ENCODE assay signal across 11 cellular contexts in the genomic region with DNA sequence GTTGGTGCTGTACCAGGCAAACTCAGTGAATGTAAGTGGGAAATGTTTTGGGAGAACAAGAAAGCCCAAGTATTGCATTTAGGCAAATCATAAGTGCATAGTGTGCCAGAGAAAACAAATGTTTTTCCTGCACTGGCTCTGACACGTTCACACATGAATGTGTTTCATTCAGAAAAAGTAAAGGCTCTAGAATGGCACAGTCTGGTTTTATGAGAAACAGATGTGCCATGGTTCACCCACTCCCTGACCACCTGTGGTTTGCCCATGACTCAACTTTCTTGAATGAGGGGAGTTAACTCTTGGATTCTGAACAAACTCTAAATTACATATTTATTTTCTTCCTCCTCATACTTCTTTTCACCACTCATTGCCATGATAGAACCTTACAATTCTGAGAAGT.
DNase-seq lines count a peak whose midpoint lies in the region; ATAC-seq and TF ChIP-seq lines count a peak whose summit lies in the region.
"Had no signal": no experiment of that assay in that cellular context is flagged by ENCODE, and none has a peak within 500 bp of the region (broad histone marks: within the 10 kb centered on the region; RNA-seq: fewer than 3 reads in every experiment).

No MANE protein-coding gene starts in this region.

- H3K4me1 Mint-ChIP-seq in GM23338: peaks cover 11% of the 10 kb centered on the region; the same call in 2 of the 3 replicates
- H3K4me1 Mint-ChIP-seq: endodermal cell, neural crest cell had no signal

- H3K79me2 ChIP-seq in GM23338 (replicated peaks; ENCODE audit: insufficient read depth): no peaks in the 10 kb centered on the region

- no peak overlapping the region for H3K27ac ChIP-seq in GM23338 (ENCODE audit: low read depth)
- no peak overlapping the region for H3K27ac ChIP-seq in SJSA1

- H2AFZ ChIP-seq in GM23338: no peak overlapping the region

- no peak for ATAC-seq in GM23338

- H3K36me3 ChIP-seq in GM23338 (ENCODE audit: insufficient read depth) (no peaks in the 10 kb centered on the region), SJSA1 (no peaks in the 10 kb centered on the region)

- H3K27ac Mint-ChIP-seq in GM23338: 0 out of 2 replicates have a peak overlapping the region, but pooled peaks have one; percentile 39
- H3K27ac Mint-ChIP-seq: endodermal cell had no signal

- H3K27me3 Mint-ChIP-seq in GM23338 (ENCODE audit: insufficient read depth, low read depth, poor library complexity): no peaks in the 10 kb centered on the region

- DNase-seq in ELR (ENCODE audit: low read depth): peak; percentile 86
- DNase-seq in GM23338 (ENCODE audit: low spot score): no peak
- peak; percentile 42 to 44 for DNase-seq in SJSA1 (ENCODE audit: low read depth in 1 of 2, low spot score in 2 of 2)
- peak; percentile 74 for DNase-seq in kidney glomerular epithelial cell (lab: John Stamatoyannopoulos, UW)
- no peak for DNase-seq in UCSD-AML1 (lab: John Stamatoyannopoulos, UW; ENCODE audit: unreplicated experiment)
- no peak for DNase-seq in NCI-H128 (lab: John Stamatoyannopoulos, UW; ENCODE audit: unreplicated experiment)
- no peak for DNase-seq in NCI-H2107 (lab: John Stamatoyannopoulos, UW)
- no peak for DNase-seq in activated effector memory CD4-positive, alpha-beta T cell treated with anti-CD3 and anti-CD28 coated beads, Interleukin-2, amount 50 U/mL, for 16 hours
- DNase-seq: activated CD4-positive, CD25-positive, alpha-beta regulatory T cell; endodermal cell had no signal

- H4K20me1 ChIP-seq in GM23338 (replicated peaks; ENCODE audit: insufficient read depth): no peaks in the 10 kb centered on the region

- no peak overlapping the region for H3K4me2 ChIP-seq in GM23338

- H3F3A ChIP-seq in GM23338 (replicated peaks; ENCODE audit: low read depth): no peaks in the 10 kb centered on the region

- H3K4me3 ChIP-seq in GM23338 (no peak overlapping the region), SJSA1 (no peak overlapping the region)

- no peaks in the 10 kb centered on the region for H3K36me3 Mint-ChIP-seq in GM23338 (ENCODE audit: low read depth)

- H3K9me3 Mint-ChIP-seq in GM23338: no peaks in the 10 kb centered on the region
- H3K9me3 Mint-ChIP-seq: endodermal cell, neural crest cell had no signal

- H3K27me3 ChIP-seq in GM23338 (ENCODE audit: insufficient read depth): no peaks in the 10 kb centered on the region
- no peaks in the 10 kb centered on the region for H3K27me3 ChIP-seq in SJSA1 (replicated peaks)

- H3K4me1 ChIP-seq in GM23338 (ENCODE audit: insufficient read depth) (no peaks in the 10 kb centered on the region), SJSA1 (replicated peaks) (peaks cover 9% of the 10 kb centered on the region; the same call in 1 of the 2 replicates)

- no peaks in the 10 kb centered on the region for H3K9me2 ChIP-seq in GM23338 (ENCODE audit: insufficient read depth)

- H3K4me3 Mint-ChIP-seq in GM23338: no peak overlapping the region
- H3K4me3 Mint-ChIP-seq: endodermal cell, neural crest cell had no signal

- TF ChIP-seq CTCF in GM23338 (conservative IDR thresholded peaks at IDR 0.05; ENCODE audit: low read depth in 2 of 2): no peak

- H3K9me3 ChIP-seq in SJSA1 (replicated peaks): no peaks in the 10 kb centered on the region

TF ChIP-seq in GM23338, 12 proteins besides CTCF, POLR2A, EP300 and RAD21 (continues in another document):
- TF ChIP-seq ZNF331 (CRISPR knock-in tag; IDR thresholded peaks at IDR 0.05; ENCODE audit: low read depth) (no peak), ZNF114 (CRISPR knock-in tag; IDR thresholded peaks at IDR 0.05) (no peak), POLR2AphosphoS5 (IDR thresholded peaks at IDR 0.05; ENCODE audit: low read depth) (no peak), EZH2 (IDR thresholded peaks at IDR 0.05; ENCODE audit: low read depth, unreplicated experiment) (no peak), EZH2phosphoT487 (IDR thresholded peaks at IDR 0.05; ENCODE audit: unreplicated experiment) (no peak), CREB1 (CRISPR knock-in tag; IDR thresholded peaks at IDR 0.05; ENCODE audit: low read depth) (no peak)
- TF ChIP-seq, protein P1, sequence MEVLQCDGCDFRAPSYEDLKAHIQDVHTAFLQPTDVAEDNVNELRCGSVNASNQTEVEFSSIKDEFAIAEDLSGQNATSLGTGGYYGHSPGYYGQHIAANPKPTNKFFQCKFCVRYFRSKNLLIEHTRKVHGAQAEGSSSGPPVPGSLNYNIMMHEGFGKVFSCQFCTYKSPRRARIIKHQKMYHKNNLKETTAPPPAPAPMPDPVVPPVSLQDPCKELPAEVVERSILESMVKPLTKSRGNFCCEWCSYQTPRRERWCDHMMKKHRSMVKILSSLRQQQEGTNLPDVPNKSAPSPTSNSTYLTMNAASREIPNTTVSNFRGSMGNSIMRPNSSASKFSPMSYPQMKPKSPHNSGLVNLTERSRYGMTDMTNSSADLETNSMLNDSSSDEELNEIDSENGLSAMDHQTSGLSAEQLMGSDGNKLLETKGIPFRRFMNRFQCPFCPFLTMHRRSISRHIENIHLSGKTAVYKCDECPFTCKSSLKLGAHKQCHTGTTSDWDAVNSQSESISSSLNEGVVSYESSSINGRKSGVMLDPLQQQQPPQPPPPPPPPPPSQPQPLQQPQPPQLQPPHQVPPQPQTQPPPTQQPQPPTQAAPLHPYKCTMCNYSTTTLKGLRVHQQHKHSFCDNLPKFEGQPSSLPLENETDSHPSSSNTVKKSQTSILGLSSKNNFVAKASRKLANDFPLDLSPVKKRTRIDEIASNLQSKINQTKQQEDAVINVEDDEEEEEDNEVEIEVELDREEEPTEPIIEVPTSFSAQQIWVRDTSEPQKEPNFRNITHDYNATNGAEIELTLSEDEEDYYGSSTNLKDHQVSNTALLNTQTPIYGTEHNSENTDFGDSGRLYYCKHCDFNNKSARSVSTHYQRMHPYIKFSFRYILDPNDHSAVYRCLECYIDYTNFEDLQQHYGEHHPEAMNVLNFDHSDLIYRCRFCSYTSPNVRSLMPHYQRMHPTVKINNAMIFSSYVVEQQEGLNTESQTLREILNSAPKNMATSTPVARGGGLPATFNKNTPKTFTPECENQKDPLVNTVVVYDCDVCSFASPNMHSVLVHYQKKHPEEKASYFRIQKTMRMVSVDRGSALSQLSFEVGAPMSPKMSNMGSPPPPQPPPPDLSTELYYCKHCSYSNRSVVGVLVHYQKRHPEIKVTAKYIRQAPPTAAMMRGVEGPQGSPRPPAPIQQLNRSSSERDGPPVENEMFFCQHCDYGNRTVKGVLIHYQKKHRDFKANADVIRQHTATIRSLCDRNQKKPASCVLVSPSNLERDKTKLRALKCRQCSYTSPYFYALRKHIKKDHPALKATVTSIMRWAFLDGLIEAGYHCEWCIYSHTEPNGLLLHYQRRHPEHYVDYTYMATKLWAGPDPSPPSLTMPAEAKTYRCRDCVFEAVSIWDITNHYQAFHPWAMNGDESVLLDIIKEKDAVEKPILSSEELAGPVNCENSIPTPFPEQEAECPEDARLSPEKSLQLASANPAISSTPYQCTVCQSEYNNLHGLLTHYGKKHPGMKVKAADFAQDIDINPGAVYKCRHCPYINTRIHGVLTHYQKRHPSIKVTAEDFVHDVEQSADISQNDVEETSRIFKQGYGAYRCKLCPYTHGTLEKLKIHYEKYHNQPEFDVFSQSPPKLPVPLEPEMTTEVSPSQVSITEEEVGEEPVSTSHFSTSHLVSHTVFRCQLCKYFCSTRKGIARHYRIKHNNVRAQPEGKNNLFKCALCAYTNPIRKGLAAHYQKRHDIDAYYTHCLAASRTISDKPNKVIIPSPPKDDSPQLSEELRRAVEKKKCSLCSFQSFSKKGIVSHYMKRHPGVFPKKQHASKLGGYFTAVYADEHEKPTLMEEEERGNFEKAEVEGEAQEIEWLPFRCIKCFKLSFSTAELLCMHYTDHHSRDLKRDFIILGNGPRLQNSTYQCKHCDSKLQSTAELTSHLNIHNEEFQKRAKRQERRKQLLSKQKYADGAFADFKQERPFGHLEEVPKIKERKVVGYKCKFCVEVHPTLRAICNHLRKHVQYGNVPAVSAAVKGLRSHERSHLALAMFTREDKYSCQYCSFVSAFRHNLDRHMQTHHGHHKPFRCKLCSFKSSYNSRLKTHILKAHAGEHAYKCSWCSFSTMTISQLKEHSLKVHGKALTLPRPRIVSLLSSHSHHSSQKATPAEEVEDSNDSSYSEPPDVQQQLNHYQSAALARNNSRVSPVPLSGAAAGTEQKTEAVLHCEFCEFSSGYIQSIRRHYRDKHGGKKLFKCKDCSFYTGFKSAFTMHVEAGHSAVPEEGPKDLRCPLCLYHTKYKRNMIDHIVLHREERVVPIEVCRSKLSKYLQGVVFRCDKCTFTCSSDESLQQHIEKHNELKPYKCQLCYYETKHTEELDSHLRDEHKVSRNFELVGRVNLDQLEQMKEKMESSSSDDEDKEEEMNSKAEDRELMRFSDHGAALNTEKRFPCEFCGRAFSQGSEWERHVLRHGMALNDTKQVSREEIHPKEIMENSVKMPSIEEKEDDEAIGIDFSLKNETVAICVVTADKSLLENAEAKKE (CRISPR knock-in tag; IDR thresholded peaks at IDR 0.05): no peak
- TF ChIP-seq, protein P2, sequence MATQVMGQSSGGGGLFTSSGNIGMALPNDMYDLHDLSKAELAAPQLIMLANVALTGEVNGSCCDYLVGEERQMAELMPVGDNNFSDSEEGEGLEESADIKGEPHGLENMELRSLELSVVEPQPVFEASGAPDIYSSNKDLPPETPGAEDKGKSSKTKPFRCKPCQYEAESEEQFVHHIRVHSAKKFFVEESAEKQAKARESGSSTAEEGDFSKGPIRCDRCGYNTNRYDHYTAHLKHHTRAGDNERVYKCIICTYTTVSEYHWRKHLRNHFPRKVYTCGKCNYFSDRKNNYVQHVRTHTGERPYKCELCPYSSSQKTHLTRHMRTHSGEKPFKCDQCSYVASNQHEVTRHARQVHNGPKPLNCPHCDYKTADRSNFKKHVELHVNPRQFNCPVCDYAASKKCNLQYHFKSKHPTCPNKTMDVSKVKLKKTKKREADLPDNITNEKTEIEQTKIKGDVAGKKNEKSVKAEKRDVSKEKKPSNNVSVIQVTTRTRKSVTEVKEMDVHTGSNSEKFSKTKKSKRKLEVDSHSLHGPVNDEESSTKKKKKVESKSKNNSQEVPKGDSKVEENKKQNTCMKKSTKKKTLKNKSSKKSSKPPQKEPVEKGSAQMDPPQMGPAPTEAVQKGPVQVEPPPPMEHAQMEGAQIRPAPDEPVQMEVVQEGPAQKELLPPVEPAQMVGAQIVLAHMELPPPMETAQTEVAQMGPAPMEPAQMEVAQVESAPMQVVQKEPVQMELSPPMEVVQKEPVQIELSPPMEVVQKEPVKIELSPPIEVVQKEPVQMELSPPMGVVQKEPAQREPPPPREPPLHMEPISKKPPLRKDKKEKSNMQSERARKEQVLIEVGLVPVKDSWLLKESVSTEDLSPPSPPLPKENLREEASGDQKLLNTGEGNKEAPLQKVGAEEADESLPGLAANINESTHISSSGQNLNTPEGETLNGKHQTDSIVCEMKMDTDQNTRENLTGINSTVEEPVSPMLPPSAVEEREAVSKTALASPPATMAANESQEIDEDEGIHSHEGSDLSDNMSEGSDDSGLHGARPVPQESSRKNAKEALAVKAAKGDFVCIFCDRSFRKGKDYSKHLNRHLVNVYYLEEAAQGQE (IDR thresholded peaks at IDR 0.05; ENCODE audit: unreplicated experiment): no peak

Comparison
In these comparisons a context has a peak if more than half of its experiments do, and no peak if none do; other contexts are left out.
1. DNase-seq: peak in ELR (single experiment), SJSA1 (2 of 2) and kidney glomerular epithelial cell (single experiment); none in GM23338 (single experiment), UCSD-AML1 (single experiment), NCI-H128 (single experiment), NCI-H2107 (single experiment) and activated effector memory CD4-positive, alpha-beta T cell treated with anti-CD3 and anti-CD28 coated beads, Interleukin-2, amount 50 U/mL, for 16 hours (single experiment).